3 cellular contexts compared by ENCODE assay signal in genomic region chr3:72039677-72040076, GRCh38.
TF ChIP-seq lines count a peak whose summit lies in the region.

No MANE protein-coding gene starts in this region.

TF ChIP-seq in HepG2, 621 proteins besides CTCF, POLR2A, EP300 and RAD21:
- TF ChIP-seq ZNF263 (CRISPR knock-in tag; IDR thresholded peaks at IDR 0.05) (0 out of 2 replicates have a peak, but pooled peaks have one; percentile 20), ZNF276 (CRISPR knock-in tag; IDR thresholded peaks at IDR 0.05; ENCODE audit: low read depth) (no peak), HMG20B (CRISPR knock-in tag; conservative IDR thresholded peaks at IDR 0.05) (no peak), ZNF30 (CRISPR knock-in tag; IDR thresholded peaks at IDR 0.05) (no peak), ARID2 (CRISPR knock-in tag; IDR thresholded peaks at IDR 0.05; ENCODE audit: borderline replicate concordance) (no peak), ZBTB8A (CRISPR knock-in tag; IDR thresholded peaks at IDR 0.05; ENCODE audit: borderline replicate concordance, low read depth) (no peak), ZFP37 (CRISPR knock-in tag; IDR thresholded peaks at IDR 0.05; ENCODE audit: borderline replicate concordance) (no peak), REPIN1 (CRISPR knock-in tag; IDR thresholded peaks at IDR 0.05; ENCODE audit: borderline replicate concordance, low read depth) (no peak)

TF ChIP-seq in IMR-90, 13 proteins besides CTCF, POLR2A, EP300 and RAD21:
- no peak for TF ChIP-seq SMC3 (IDR thresholded peaks at IDR 0.05; ENCODE audit: low read depth, low read length)
- TF ChIP-seq MAZ (IDR thresholded peaks at IDR 0.05; ENCODE audit: borderline replicate concordance, low read depth, low read length): no peak
- TF ChIP-seq CHD1 (IDR thresholded peaks at IDR 0.05; ENCODE audit: low read depth, low read length): no peak

TF ChIP-seq in K562, 482 proteins besides CTCF, POLR2A, EP300 and RAD21:
- TF ChIP-seq ZNF263 (CRISPR knock-in tag; IDR thresholded peaks at IDR 0.05; ENCODE audit: borderline replicate concordance) (peak; percentile 79), ADNP (tag; IDR thresholded peaks at IDR 0.05) (no peak), ZNF444 (CRISPR knock-in tag; IDR thresholded peaks at IDR 0.05) (no peak), U2AF1 (optimal IDR thresholded peaks at IDR 0.05; ENCODE audit: low read depth, low read length) (no peak), KAT2B (IDR thresholded peaks at IDR 0.05; ENCODE audit: low read depth, low read length) (no peak), DNMT1 (IDR thresholded peaks at IDR 0.05) (no peak), PTTG1 (tag; IDR thresholded peaks at IDR 0.05; ENCODE audit: low read depth) (no peak), ZKSCAN1 (IDR thresholded peaks at IDR 0.05; ENCODE audit: low read depth, low read length) (no peak)
